ENCODE assay signal across 2 cellular contexts in the genomic region with DNA sequence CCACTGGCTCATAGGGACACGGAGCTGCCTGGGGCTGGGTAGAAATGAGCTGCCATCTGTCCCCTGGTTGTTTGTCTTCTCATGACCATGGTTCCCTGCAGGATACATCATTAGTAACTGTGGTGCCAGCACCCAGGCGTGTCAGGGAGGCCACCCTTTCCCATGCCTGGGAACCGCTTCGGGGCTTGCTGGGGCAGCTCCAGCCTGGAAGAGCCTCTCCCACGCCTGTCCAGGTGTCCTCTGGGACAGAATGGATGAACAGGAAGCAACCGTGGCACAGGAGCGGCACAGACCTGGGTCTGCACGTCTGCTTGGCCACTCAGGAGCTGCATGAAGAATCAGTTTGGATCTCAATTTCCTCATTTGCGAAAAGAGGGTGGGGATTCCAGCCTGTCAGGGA.
TF ChIP-seq lines count a peak whose summit lies in the region.

No MANE protein-coding gene starts in this region.

TF ChIP-seq in H1, 55 proteins besides CTCF, POLR2A, EP300 and RAD21:
- no peak for TF ChIP-seq CHD2 (IDR thresholded peaks at IDR 0.05; ENCODE audit: low read length)
- TF ChIP-seq JUN (IDR thresholded peaks at IDR 0.05; ENCODE audit: low read depth, low read length), result no peak
- TF ChIP-seq CEBPB (IDR thresholded peaks at IDR 0.05; ENCODE audit: low read depth, low read length), result no peak
- TF ChIP-seq RNF2 (IDR thresholded peaks at IDR 0.05; ENCODE audit: borderline replicate concordance, low read depth, low read length, missing control alignments, poor library complexity, severe bottlenecking), result no peak
- no peak for TF ChIP-seq RXRA (IDR thresholded peaks at IDR 0.05; ENCODE audit: insufficient read depth, low read depth, low read length)
- no peak for TF ChIP-seq GTF2F1 (IDR thresholded peaks at IDR 0.05; ENCODE audit: borderline replicate concordance, low read depth, low read length)
- TF ChIP-seq GABPA (IDR thresholded peaks at IDR 0.05; ENCODE audit: borderline replicate concordance, insufficient read depth, low read length), result no peak
- TF ChIP-seq, protein P1, sequence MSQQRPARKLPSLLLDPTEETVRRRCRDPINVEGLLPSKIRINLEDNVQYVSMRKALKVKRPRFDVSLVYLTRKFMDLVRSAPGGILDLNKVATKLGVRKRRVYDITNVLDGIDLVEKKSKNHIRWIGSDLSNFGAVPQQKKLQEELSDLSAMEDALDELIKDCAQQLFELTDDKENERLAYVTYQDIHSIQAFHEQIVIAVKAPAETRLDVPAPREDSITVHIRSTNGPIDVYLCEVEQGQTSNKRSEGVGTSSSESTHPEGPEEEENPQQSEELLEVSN (IDR thresholded peaks at IDR 0.05), result no peak
- no peak for TF ChIP-seq ZNF274 (IDR thresholded peaks at IDR 0.05; ENCODE audit: borderline replicate concordance, extremely low read depth, low read length)
- no peak for TF ChIP-seq SIN3A (conservative IDR thresholded peaks at IDR 0.05 in 1 of 2, IDR thresholded peaks at IDR 0.05 in 1 of 2; ENCODE audit: low read depth in 1 of 2, low read length in 2 of 2)
- TF ChIP-seq EGR1 (IDR thresholded peaks at IDR 0.05; ENCODE audit: borderline replicate concordance, low read depth, low read length), result no peak
- no peak for TF ChIP-seq SIX5 (IDR thresholded peaks at IDR 0.05; ENCODE audit: low read depth, low read length)
- TF ChIP-seq, protein P2, sequence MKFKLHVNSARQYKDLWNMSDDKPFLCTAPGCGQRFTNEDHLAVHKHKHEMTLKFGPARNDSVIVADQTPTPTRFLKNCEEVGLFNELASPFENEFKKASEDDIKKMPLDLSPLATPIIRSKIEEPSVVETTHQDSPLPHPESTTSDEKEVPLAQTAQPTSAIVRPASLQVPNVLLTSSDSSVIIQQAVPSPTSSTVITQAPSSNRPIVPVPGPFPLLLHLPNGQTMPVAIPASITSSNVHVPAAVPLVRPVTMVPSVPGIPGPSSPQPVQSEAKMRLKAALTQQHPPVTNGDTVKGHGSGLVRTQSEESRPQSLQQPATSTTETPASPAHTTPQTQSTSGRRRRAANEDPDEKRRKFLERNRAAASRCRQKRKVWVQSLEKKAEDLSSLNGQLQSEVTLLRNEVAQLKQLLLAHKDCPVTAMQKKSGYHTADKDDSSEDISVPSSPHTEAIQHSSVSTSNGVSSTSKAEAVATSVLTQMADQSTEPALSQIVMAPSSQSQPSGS (IDR thresholded peaks at IDR 0.05; ENCODE audit: low read length), result no peak

TF ChIP-seq in HepG2, 621 proteins besides CTCF, POLR2A, EP300 and RAD21:
- 0 out of 2 replicates have a peak, but pooled peaks have one; percentile 10 for TF ChIP-seq ZNF430 (CRISPR knock-in tag; IDR thresholded peaks at IDR 0.05)
- no peak for TF ChIP-seq RNF2 (conservative IDR thresholded peaks at IDR 0.05; ENCODE audit: low read depth)
